8 cellular contexts compared by ENCODE assay signal in the genomic region with DNA sequence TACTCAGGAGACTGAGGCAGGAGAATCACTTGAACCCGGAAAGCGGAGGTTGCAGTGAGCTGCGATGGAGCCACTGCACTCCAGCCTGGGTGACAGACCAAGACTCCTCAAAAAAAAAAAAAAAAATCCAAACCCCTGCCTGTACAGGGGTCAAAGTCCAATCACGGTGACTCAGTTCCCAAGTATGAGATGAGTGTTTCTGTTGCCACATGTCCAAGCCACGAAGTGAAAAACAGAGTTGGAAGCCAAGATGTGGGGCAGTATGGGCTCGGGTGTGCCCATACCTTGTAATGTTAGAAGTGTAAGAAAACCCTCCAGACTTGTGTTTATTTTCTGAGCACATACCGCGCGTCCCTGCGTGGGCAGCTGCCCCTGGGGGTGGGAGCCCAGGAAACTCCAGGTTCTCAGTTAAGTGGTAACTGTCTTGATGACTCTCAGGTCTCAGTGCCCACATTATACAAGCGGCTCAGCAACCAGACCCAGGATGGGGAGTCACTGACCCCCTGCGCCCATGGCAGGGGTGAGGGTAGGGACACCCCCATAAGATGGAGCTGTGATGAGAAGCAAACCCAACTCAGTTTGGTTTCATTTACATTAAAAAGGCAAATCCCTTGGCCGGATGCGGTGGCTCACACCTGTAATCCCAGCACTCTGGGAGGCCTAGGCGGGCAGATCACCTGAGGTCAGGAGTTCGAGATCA. TPM values are rescaled to one million over a fixed set of nuclear protein-coding genes. Genes with fewer than 3 reads are reported as not detected.
DNase-seq lines count a peak whose midpoint lies in the region; ATAC-seq and TF ChIP-seq lines count a peak whose summit lies in the region.

No MANE protein-coding gene starts in this region.

- H3K4me1 Mint-ChIP-seq in activated CD4-positive, alpha-beta T cell treated with anti-CD3 and anti-CD28 coated beads for 36 hours = peaks cover 63% of the 10 kb centered on the region
- H3K4me1 Mint-ChIP-seq in T-helper 1 cell treated with Interleukin-12 subunit alpha and Interleukin-12 subunit beta and Interleukin-4 antibody, amounts not matched to agents 30 μg/mL and 1 μg/mL, for 36 hours (ENCODE audit: low read depth) = peaks cover 36% of the 10 kb centered on the region

- in situ Hi-C loops in G401 (cut with HindIII; ENCODE audit: low sequenced_read_pairs) = no loop called here

- H3K9me3 ChIP-seq in mucosa of stomach (ENCODE audit: control insufficient read depth, low read length) = no peaks in the 10 kb centered on the region
- no peaks in the 10 kb centered on the region for H3K9me3 ChIP-seq in thoracic aorta

- H3K27ac ChIP-seq in thoracic aorta = peak overlapping the region; percentile 99

- TF ChIP-seq CTCF in choroid plexus epithelial cell (conservative IDR thresholded peaks at IDR 0.05; ENCODE audit: low read depth, low read length) = no peak
- TF ChIP-seq CTCF in thoracic aorta (IDR thresholded peaks at IDR 0.05) = no peak

- H3K4me1 ChIP-seq in mucosa of stomach (ENCODE audit: control insufficient read depth, insufficient read depth, low read length) = peaks cover 62% of the 10 kb centered on the region
- H3K4me1 ChIP-seq in thoracic aorta (ENCODE audit: control insufficient read depth in 1 of 2, low read depth in 2 of 2) = peaks cover 44 to 80% of the 10 kb centered on the region in 2 donors

- H3K27me3 Mint-ChIP-seq in activated CD4-positive, alpha-beta T cell treated with anti-CD3 and anti-CD28 coated beads for 36 hours = no peaks in the 10 kb centered on the region
- no peaks in the 10 kb centered on the region for H3K27me3 Mint-ChIP-seq in T-helper 1 cell treated with Interleukin-12 subunit alpha and Interleukin-12 subunit beta and Interleukin-4 antibody, amounts not matched to agents 30 μg/mL and 1 μg/mL, for 36 hours (ENCODE audit: low read depth)

- H3K4me3 ChIP-seq in choroid plexus epithelial cell (ENCODE audit: low read depth, low read length) (peak overlapping the region; percentile 22), mucosa of stomach (ENCODE audit: low read length) (no peak overlapping the region), thoracic aorta (peak overlapping the region; percentile 97)

- H3K27ac Mint-ChIP-seq in activated CD4-positive, alpha-beta T cell treated with anti-CD3 and anti-CD28 coated beads for 36 hours = peak overlapping the region; percentile 83
- H3K27ac Mint-ChIP-seq in T-helper 1 cell treated with Interleukin-12 subunit alpha and Interleukin-12 subunit beta and Interleukin-4 antibody, amounts not matched to agents 30 μg/mL and 1 μg/mL, for 36 hours = peak overlapping the region; percentile 59

- H3K36me3 ChIP-seq in mucosa of stomach (ENCODE audit: control insufficient read depth, insufficient read depth, low read length) = no peaks in the 10 kb centered on the region
- peaks cover 17% of the 10 kb centered on the region for H3K36me3 ChIP-seq in thoracic aorta

- intact Hi-C loops in activated CD4-positive, alpha-beta T cell treated with anti-CD3 and anti-CD28 coated beads for 36 hours (cut with DNase I, micrococcal nuclease) = loop anchor here (1.0 to 5.0 kb wide), 7 partner anchors 35 to 182 kb away; a partner anchor contains a TSS

- H3K36me3 Mint-ChIP-seq in activated CD4-positive, alpha-beta T cell treated with anti-CD3 and anti-CD28 coated beads for 36 hours (ENCODE audit: low read depth) = peaks cover 7% of the 10 kb centered on the region
- H3K36me3 Mint-ChIP-seq in T-helper 1 cell treated with Interleukin-12 subunit alpha and Interleukin-12 subunit beta and Interleukin-4 antibody, amounts not matched to agents 30 μg/mL and 1 μg/mL, for 36 hours (ENCODE audit: low read depth) = peaks cover 17% of the 10 kb centered on the region

- ATAC-seq in activated CD4-positive, alpha-beta T cell treated with anti-CD3 and anti-CD28 coated beads for 36 hours = peak; percentile 24
- peak; percentile 27 for ATAC-seq in thoracic aorta (ENCODE audit: insufficient number of reproducible peaks, low FRiP score, low read depth)

- peak; percentile 85 for DNase-seq in activated CD4-positive, alpha-beta T cell treated with anti-CD3 and anti-CD28 coated beads for 36 hours
- DNase-seq in activated CD4-positive, alpha-beta T cell treated with anti-CD3 and anti-CD28 coated beads for 1 hour = no peak
- DNase-seq in choroid plexus epithelial cell (ENCODE audit: low read depth) (peak; percentile 99), thoracic aorta (ENCODE audit: low spot score) (peak; percentile 64), G401 (ENCODE audit: low spot score) (no peak), NCI-H2107 treated with DMSO at 0.1 percent for 48 hours (lab: John Stamatoyannopoulos, UW; ENCODE audit: unreplicated experiment) (no peak)

- H3K9me3 Mint-ChIP-seq in activated CD4-positive, alpha-beta T cell treated with anti-CD3 and anti-CD28 coated beads for 36 hours (ENCODE audit: low read depth) = peaks cover 4% of the 10 kb centered on the region
- H3K9me3 Mint-ChIP-seq in T-helper 1 cell treated with Interleukin-12 subunit alpha and Interleukin-12 subunit beta and Interleukin-4 antibody, amounts not matched to agents 30 μg/mL and 1 μg/mL, for 36 hours = peaks cover 8% of the 10 kb centered on the region

- H3K4me3 Mint-ChIP-seq in activated CD4-positive, alpha-beta T cell treated with anti-CD3 and anti-CD28 coated beads for 36 hours = peak overlapping the region; percentile 61
- peak overlapping the region; percentile 37 for H3K4me3 Mint-ChIP-seq in T-helper 1 cell treated with Interleukin-12 subunit alpha and Interleukin-12 subunit beta and Interleukin-4 antibody, amounts not matched to agents 30 μg/mL and 1 μg/mL, for 36 hours

- POLR2A ChIA-PET in activated CD4-positive, alpha-beta T cell treated with anti-CD3 and anti-CD28 coated beads for 36 hours (lab: Charles Lee) = interaction anchor here (0.6 kb wide), 2 partner anchors 10 to 30 kb away, joined by 3 to 12 read pairs; no protein-coding TSS in a partner anchor

- H3K9ac ChIP-seq in mucosa of stomach (ENCODE audit: low read length) = peak overlapping the region; percentile 11

- CTCF ChIA-PET in activated CD4-positive, alpha-beta T cell treated with anti-CD3 and anti-CD28 coated beads for 36 hours (lab: Charles Lee) = interaction anchor here (0.6 to 1.8 kb wide), 6 partner anchors 8 to 179 kb away, joined by 3 to 4 read pairs (median 3); a partner anchor contains a TSS

- H3K27me3 ChIP-seq in mucosa of stomach (ENCODE audit: control insufficient read depth, insufficient read depth, low read length) (no peaks in the 10 kb centered on the region), thoracic aorta (replicated peaks; ENCODE audit: insufficient read depth) (no peaks in the 10 kb centered on the region)

RNA-seq across cellular contexts. Expression of a gene that starts 1.2 kb away (rescaled TPM):
- 100 to 1,000 TPM; 192 to 218 TPM for total RNA-seq in activated CD4-positive, alpha-beta T cell treated with anti-CD3 and anti-CD28 coated beads for 36 hours
- total RNA-seq in thoracic aorta = 100 to 1,000 TPM; 259 to 441 TPM
- 593 and 784 TPM in 2 replicates for total RNA-seq in G401 (2014; rRNA removed; shearing (Covaris generic))

RNA-seq across cellular contexts. Expression of a gene that starts 7.4 kb away (rescaled TPM):
- total RNA-seq in activated CD4-positive, alpha-beta T cell treated with anti-CD3 and anti-CD28 coated beads for 36 hours = 100 to 1,000 TPM; 171 to 229 TPM
- 100 to 1,000 TPM; 129 to 149 TPM for total RNA-seq in thoracic aorta
- total RNA-seq in G401 (2014; rRNA removed; shearing (Covaris generic)) = 326 and 355 TPM in 2 replicates

RNA-seq across cellular contexts. Expression of a gene that starts 35.6 kb away (rescaled TPM):
- total RNA-seq in activated CD4-positive, alpha-beta T cell treated with anti-CD3 and anti-CD28 coated beads for 36 hours = 100 to 1,000 TPM; 107 to 137 TPM
- 10 to 100 TPM; 37.9 to 42.6 TPM for total RNA-seq in thoracic aorta
- 126 and 134 TPM in 2 replicates for total RNA-seq in G401 (2014; rRNA removed; shearing (Covaris generic))

Comparison
In these comparisons a context has a peak if more than half of its experiments do, and no peak if none do; other contexts are left out.
1. DNase-seq: peak in activated CD4-positive, alpha-beta T cell treated with anti-CD3 and anti-CD28 coated beads for 36 hours (single experiment), choroid plexus epithelial cell (single experiment) and thoracic aorta (single experiment); none in activated CD4-positive, alpha-beta T cell treated with anti-CD3 and anti-CD28 coated beads for 1 hour (single experiment), G401 (single experiment) and NCI-H2107 treated with DMSO at 0.1 percent for 48 hours (single experiment).